12 cellular contexts compared by ENCODE assay signal in genomic region chr15:71348597-71348996, GRCh38.
A peak's percentile ranks its signal among the peaks of the same experiment; 100 is the strongest.
DNase-seq lines count a peak whose midpoint lies in the region; ATAC-seq lines count a peak whose summit lies in the region.
"Had no signal": no experiment of that assay in that cellular context is flagged by ENCODE, and none has a peak within 500 bp of the region (broad histone marks: within the 10 kb centered on the region; RNA-seq: fewer than 3 reads in every experiment).

No MANE protein-coding gene starts in this region.

- peak overlapping the region; percentile 10 for H3K27ac ChIP-seq in angular gyrus (ENCODE audit: low read depth, low read length)
- H3K27ac ChIP-seq: 22Rv1, GM23248 had no signal

- DNase-seq in SIG-M5 treated with dmso at 0.1 percent for 504 hours (lab: John Stamatoyannopoulos, UW; ENCODE audit: unreplicated experiment) (peak; percentile 1), SIG-M5 (lab: John Stamatoyannopoulos, UW) (no peak), inferior parietal cortex (ENCODE audit: extremely low spot score) (peak; percentile 16), middle frontal gyrus (ENCODE audit: extremely low spot score, low spot score) (no peak)
- DNase-seq: Caco-2; CD8-positive, alpha-beta memory T cell; GF-D8; GM23248 had no signal

- no peak for ATAC-seq in HG03139 (IDR thresholded peaks at IDR 0.05; ENCODE audit: unreplicated experiment)
- no peak for ATAC-seq in GM21723 (IDR thresholded peaks at IDR 0.05; ENCODE audit: unreplicated experiment)

Comparison
In these comparisons a context has a peak if more than half of its experiments do, and no peak if none do; other contexts are left out.
1. DNase-seq: peak in SIG-M5 treated with dmso at 0.1 percent for 504 hours (single experiment) and inferior parietal cortex (single experiment); none in SIG-M5 (single experiment) and middle frontal gyrus (single experiment).